Comparison of ENCODE assay signal across 25 cellular contexts in genomic region chr7:123435080-123435700, GRCh38.
"Had no signal": no experiment of that assay in that cellular context is flagged by ENCODE, and none has a peak within 500 bp of the region (broad histone marks: within the 10 kb centered on the region; RNA-seq: fewer than 3 reads in every experiment).

No MANE protein-coding gene starts in this region.

- H3K27ac ChIP-seq: left lung, lower lobe of right lung, pancreas, prostate gland, sigmoid colon, spleen, suprapubic skin, thoracic aorta, tibial artery, upper lobe of right lung had no signal

- DNase-seq: hypothalamus; immature natural killer cell; kidney; left colon; left lung; lower lobe of right lung; mammary epithelial cell; mesenchymal stem cell; naive thymus-derived CD8-positive, alpha-beta T cell; nucleus accumbens; pancreas; posterior cingulate gyrus; retina; right cardiac atrium; sigmoid colon; small intestine; spleen; stimulated activated CD4-positive, alpha-beta T cell treated with anti-CD3 and anti-CD28 coated beads, Interleukin-4, amount 100 ng/mL, for 24 hours; stimulated activated naive CD4-positive, alpha-beta T cell; tibial artery; upper lobe of right lung had no signal

- H3K36me3 ChIP-seq: left lung, lower lobe of right lung, pancreas, prostate gland, sigmoid colon, spleen, suprapubic skin, thoracic aorta, tibial artery, upper lobe of right lung had no signal

- ATAC-seq: left colon; left lung; lower lobe of right lung; naive thymus-derived CD8-positive, alpha-beta T cell; pancreas; right cardiac atrium; stimulated activated effector memory CD8-positive, alpha-beta T cell treated with anti-CD3 and anti-CD28 coated beads, Interleukin-12 subunit alpha, Interleukin-12 subunit beta, amount 100 ng/mL, for 72 hours; upper lobe of right lung had no signal

- H3K27me3 ChIP-seq: left lung, pancreas, sigmoid colon, spleen, suprapubic skin, tibial artery, upper lobe of right lung had no signal

- H3K9me3 ChIP-seq: lower lobe of right lung, pancreas, prostate gland, sigmoid colon, spleen, thoracic aorta, tibial artery, upper lobe of right lung had no signal

- H3K4me1 ChIP-seq: left lung, lower lobe of right lung, pancreas, prostate gland, spleen, suprapubic skin, tibial artery, upper lobe of right lung had no signal

- H3K4me3 ChIP-seq: left lung, lower lobe of right lung, pancreas, prostate gland, sigmoid colon, spleen, suprapubic skin, thoracic aorta, tibial artery, upper lobe of right lung had no signal
